Comparison of ENCODE assay signal across 27 cellular contexts in the genomic region with DNA sequence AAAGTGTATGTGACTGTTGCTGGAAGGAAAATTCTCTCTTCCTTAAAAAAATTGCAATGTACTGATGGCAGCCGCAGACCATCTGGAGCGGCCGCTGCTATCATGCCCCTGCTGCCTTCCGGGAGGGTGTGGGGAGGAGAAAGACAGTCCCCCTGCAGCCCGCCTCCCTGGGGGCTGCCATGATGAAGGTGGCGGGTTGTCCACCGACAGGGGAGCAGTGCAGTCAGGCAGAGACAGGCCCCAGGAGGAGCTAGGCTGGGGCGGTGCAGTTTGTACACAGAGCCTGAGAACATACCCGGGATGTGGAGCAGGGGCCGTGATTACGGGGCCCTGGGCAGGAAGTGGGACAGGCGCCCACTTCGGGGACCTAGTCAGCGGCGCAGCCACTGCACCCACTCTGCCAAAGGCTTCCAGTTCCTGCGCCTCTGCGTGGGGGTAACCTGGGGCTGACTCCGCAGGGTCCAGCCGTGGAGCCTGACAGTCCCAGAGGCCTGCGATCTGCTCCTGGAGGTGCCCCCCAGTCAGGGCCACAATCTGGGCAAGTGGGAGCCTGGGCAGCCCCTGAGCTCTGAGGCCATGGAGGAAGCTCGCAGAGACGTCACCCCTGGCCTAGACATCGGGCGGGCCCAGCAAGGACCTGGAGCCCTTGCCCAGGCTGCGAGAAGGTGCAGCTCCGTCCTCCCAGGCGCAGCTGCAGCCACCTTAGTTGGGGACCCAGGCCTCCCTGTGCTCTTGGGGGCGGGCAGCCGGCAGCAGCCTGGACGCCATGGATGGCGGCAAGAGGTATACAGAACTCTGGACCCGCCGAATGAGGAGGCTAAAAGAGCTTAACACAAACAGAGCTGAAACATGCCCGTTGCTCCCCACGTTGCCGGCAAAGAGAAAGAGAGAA.
"Had no signal": no experiment of that assay in that cellular context is flagged by ENCODE, and none has a peak within 500 bp of the region (broad histone marks: within the 10 kb centered on the region; RNA-seq: fewer than 3 reads in every experiment).

No MANE protein-coding gene starts in this region.

- H3K27me3 ChIP-seq: pancreas, right atrium auricular region, spleen, tibial nerve, uterus had no signal

- H3K4me3 Mint-ChIP-seq: activated CD4-positive, alpha-beta T cell treated with anti-CD3 and anti-CD28 coated beads, Interleukin-2, amount 10 ng/mL, durations not matched to agents 24 days and 14 days; activated CD8-positive, alpha-beta memory T cell treated with anti-CD3 and anti-CD28 coated beads, Interleukin-2, amount 10 ng/mL, durations not matched to agents 7 days and 5 days; activated CD8-positive, alpha-beta T cell treated with anti-CD3 and anti-CD28 coated beads for 36 hours; activated naive CD4-positive, alpha-beta T cell treated with anti-CD3 and anti-CD28 coated beads, Interleukin-2, amount 50 U/mL, for 24 hours; nephron; stimulated activated naive CD8-positive, alpha-beta T cell treated with anti-CD3 and anti-CD28 coated beads, Interleukin-15, Interleukin-2, amounts not matched to agents 100 ng/mL and 50 ng/mL, for 24 hours had no signal

- H3K36me3 Mint-ChIP-seq: activated CD8-positive, alpha-beta memory T cell treated with anti-CD3 and anti-CD28 coated beads, Interleukin-2, amount 10 ng/mL, durations not matched to agents 7 days and 5 days; activated naive CD4-positive, alpha-beta T cell treated with anti-CD3 and anti-CD28 coated beads, Interleukin-2, amount 50 U/mL, for 24 hours had no signal

- FAIRE-seq: astrocyte, colon, endothelial cell of umbilical vein, pancreas had no signal

- H3K27ac Mint-ChIP-seq: activated CD4-positive, alpha-beta T cell treated with anti-CD3 and anti-CD28 coated beads, Interleukin-2, amount 10 ng/mL, durations not matched to agents 24 days and 14 days; activated CD8-positive, alpha-beta memory T cell treated with anti-CD3 and anti-CD28 coated beads, Interleukin-2, amount 10 ng/mL, durations not matched to agents 7 days and 5 days; activated CD8-positive, alpha-beta T cell treated with anti-CD3 and anti-CD28 coated beads for 36 hours; activated naive CD4-positive, alpha-beta T cell treated with anti-CD3 and anti-CD28 coated beads, Interleukin-2, amount 50 U/mL, for 24 hours; nephron; stimulated activated naive CD8-positive, alpha-beta T cell treated with anti-CD3 and anti-CD28 coated beads, Interleukin-15, Interleukin-2, amounts not matched to agents 100 ng/mL and 50 ng/mL, for 24 hours had no signal

- H3K4me3 ChIP-seq: left ventricle myocardium inferior, pancreas, psoas muscle, right atrium auricular region, spleen, tibial nerve, uterus had no signal

- H3K4me1 ChIP-seq: left ventricle myocardium inferior, pancreas, psoas muscle, right atrium auricular region, spleen, tibial nerve, uterus had no signal

- H3K4me1 Mint-ChIP-seq: activated CD4-positive, alpha-beta T cell treated with anti-CD3 and anti-CD28 coated beads, Interleukin-2, amount 10 ng/mL, durations not matched to agents 24 days and 14 days; activated CD8-positive, alpha-beta memory T cell treated with anti-CD3 and anti-CD28 coated beads, Interleukin-2, amount 10 ng/mL, durations not matched to agents 7 days and 5 days; activated naive CD4-positive, alpha-beta T cell treated with anti-CD3 and anti-CD28 coated beads, Interleukin-2, amount 50 U/mL, for 24 hours; nephron had no signal

- H3K27ac ChIP-seq: left ventricle myocardium inferior, pancreas, psoas muscle, right atrium auricular region, spleen, tibial nerve, uterus had no signal

- DNase-seq: activated CD4-positive, alpha-beta T cell treated with anti-CD3 and anti-CD28 coated beads, Interleukin-2, amount 10 ng/mL, durations not matched to agents 24 days and 14 days; activated CD8-positive, alpha-beta memory T cell treated with anti-CD3 and anti-CD28 coated beads, Interleukin-2, amount 10 ng/mL, durations not matched to agents 7 days and 5 days; activated CD8-positive, alpha-beta T cell treated with anti-CD3 and anti-CD28 coated beads for 36 hours; activated gamma-delta T cell; activated T-cell treated with anti-CD3 and anti-CD28 coated beads for 4 hours; central memory CD4-positive, alpha-beta T cell; effector memory CD4-positive, alpha-beta T cell; foreskin melanocyte; hippocampal formation; left ventricle myocardium inferior; mammary epithelial cell; midbrain; spleen; stimulated activated CD4-positive, alpha-beta T cell treated with anti-CD3 and anti-CD28 coated beads, Interleukin-4, amount 100 ng/mL, for 1 hour; T1000; uterus had no signal

- ATAC-seq: activated CD8-positive, alpha-beta memory T cell treated with anti-CD3 and anti-CD28 coated beads, Interleukin-2, amount 10 ng/mL, durations not matched to agents 7 days and 5 days; activated CD8-positive, alpha-beta T cell treated with anti-CD3 and anti-CD28 coated beads for 36 hours; esophagus mucosa; pancreas; psoas muscle had no signal

- H3K9me3 ChIP-seq: left ventricle myocardium inferior, pancreas, psoas muscle, right atrium auricular region, tibial nerve, uterus had no signal

- H3K27me3 Mint-ChIP-seq: activated CD4-positive, alpha-beta T cell treated with anti-CD3 and anti-CD28 coated beads, Interleukin-2, amount 10 ng/mL, durations not matched to agents 24 days and 14 days; activated CD8-positive, alpha-beta memory T cell treated with anti-CD3 and anti-CD28 coated beads, Interleukin-2, amount 10 ng/mL, durations not matched to agents 7 days and 5 days; activated CD8-positive, alpha-beta T cell treated with anti-CD3 and anti-CD28 coated beads for 36 hours; stimulated activated naive CD8-positive, alpha-beta T cell treated with anti-CD3 and anti-CD28 coated beads, Interleukin-15, Interleukin-2, amounts not matched to agents 100 ng/mL and 50 ng/mL, for 24 hours had no signal

- H3K36me3 ChIP-seq: left ventricle myocardium inferior, pancreas, right atrium auricular region, spleen, tibial nerve, uterus had no signal

- H3K9me3 Mint-ChIP-seq: activated CD4-positive, alpha-beta T cell treated with anti-CD3 and anti-CD28 coated beads, Interleukin-2, amount 10 ng/mL, durations not matched to agents 24 days and 14 days; activated naive CD4-positive, alpha-beta T cell treated with anti-CD3 and anti-CD28 coated beads, Interleukin-2, amount 50 U/mL, for 24 hours; nephron had no signal
